ENCODE assay signal across 8 cellular contexts in the genomic region with DNA sequence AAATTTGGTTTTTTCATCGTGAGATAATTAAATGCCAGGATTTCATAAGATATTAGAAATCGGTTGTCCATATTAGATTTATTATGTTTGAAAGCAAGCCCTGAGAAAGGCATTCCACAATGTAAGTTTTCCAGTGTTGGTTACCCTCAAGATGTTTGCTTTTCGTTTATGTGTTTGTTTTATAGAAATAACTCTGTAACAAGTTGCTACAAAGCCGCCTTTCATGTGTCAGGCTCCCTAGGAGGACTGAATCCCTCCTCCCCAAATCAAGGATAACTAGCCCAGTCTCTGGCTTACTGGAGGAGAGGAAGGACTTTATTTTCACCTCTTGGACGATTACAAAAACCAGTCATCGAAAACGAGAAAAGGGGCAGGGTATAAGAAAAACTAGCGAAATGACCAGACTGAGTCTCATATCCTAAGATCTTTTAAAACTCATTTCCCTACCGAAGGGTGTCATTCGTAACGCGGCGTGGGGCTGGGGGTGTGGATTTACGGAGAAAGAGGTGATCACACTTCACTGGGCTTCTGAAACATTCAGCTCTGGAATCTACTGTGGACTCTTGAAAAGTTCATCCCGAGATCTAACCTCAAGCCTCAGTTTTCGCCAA. TPM values are rescaled to one million over a fixed set of nuclear protein-coding genes. Genes with fewer than 3 reads are reported as not detected.
DNase-seq lines count a peak whose midpoint lies in the region; ATAC-seq and TF ChIP-seq lines count a peak whose summit lies in the region.

No MANE protein-coding gene starts in this region.

- peak; percentile 38 for DNase-seq in GM13976 (ENCODE audit: low spot score)
- DNase-seq in H7, result peak; percentile 13
- DNase-seq in SK-MEL-5 (ENCODE audit: low read depth, low spot score), result peak; percentile 13
- DNase-seq in epithelial cell of proximal tubule (ENCODE audit: low read depth), result no peak
- DNase-seq in mucosa of gallbladder (ENCODE audit: low spot score), result no peak

- ATAC-seq in GM19463 (IDR thresholded peaks at IDR 0.05; ENCODE audit: unreplicated experiment) (no peak), GM19328 (IDR thresholded peaks at IDR 0.05; ENCODE audit: unreplicated experiment) (no peak)

- peak overlapping the region; percentile 91 for H2AFZ ChIP-seq in parathyroid adenoma

- H3K36me3 ChIP-seq in H7 (replicated peaks; ENCODE audit: control insufficient read depth, insufficient read depth, low read length) (0 out of 2 replicates have a peak, but pooled peaks cover 1% of the 10 kb centered on the region), parathyroid adenoma (ENCODE audit: control insufficient read depth, insufficient read depth, low read length) (no peaks in the 10 kb centered on the region)

- H3K4me2 ChIP-seq in parathyroid adenoma (ENCODE audit: low read length), result peak overlapping the region; percentile 87

- no peaks in the 10 kb centered on the region for H3K4me1 ChIP-seq in parathyroid adenoma

- TF ChIP-seq CTCF in GM13976 (IDR thresholded peaks at IDR 0.05; ENCODE audit: borderline replicate concordance, control extremely low read depth, extremely low read depth, insufficient read depth, missing control alignments) (no peak), epithelial cell of proximal tubule (conservative IDR thresholded peaks at IDR 0.05; ENCODE audit: low read depth, low read length) (no peak), parathyroid adenoma (IDR thresholded peaks at IDR 0.05) (no peak)

- H3K27me3 ChIP-seq in H7 (ENCODE audit: control insufficient read depth, insufficient read depth, low read length) (no peaks in the 10 kb centered on the region), parathyroid adenoma (ENCODE audit: control insufficient read depth, insufficient read depth, low read length) (no peaks in the 10 kb centered on the region)

- in situ Hi-C loops in GM13976 (cut with MboI; ENCODE audit: low sequenced_read_pairs, unreplicated experiment), result no loop called here
- in situ Hi-C loops in SK-MEL-5 (cut with HindIII; ENCODE audit: low pct_unique_long_range_greater_than_20kb, low sequenced_read_pairs), result no loop called here

- no peaks in the 10 kb centered on the region for H3K9me3 ChIP-seq in parathyroid adenoma (ENCODE audit: control insufficient read depth, low read length)

- H3K4me3 ChIP-seq in H7 (ENCODE audit: insufficient read depth, low read depth, low read length), result peak overlapping the region; percentile 60
- H3K4me3 ChIP-seq in epithelial cell of proximal tubule (ENCODE audit: low read depth, low read length), result peak overlapping the region; percentile 93
- peak overlapping the region; percentile 94 for H3K4me3 ChIP-seq in parathyroid adenoma (ENCODE audit: low read depth, low read length)

- peak overlapping the region; percentile 85 for H3K27ac ChIP-seq in parathyroid adenoma

- peak overlapping the region; percentile 57 for H3K9ac ChIP-seq in parathyroid adenoma

- H3K79me2 ChIP-seq in parathyroid adenoma, result peaks cover 17% of the 10 kb centered on the region

RNA-seq across cellular contexts. Expression of gene PEX13, which starts 1.0 kb away (rescaled TPM):
- 24.2 and 26.3 TPM in 2 replicates for total RNA-seq in H7 (2014; rRNA removed; shearing (Covaris generic))
- total RNA-seq in SK-MEL-5 (2014; rRNA removed; shearing (Covaris generic)), result 30.2 and 30.7 TPM in 2 replicates
- polyA plus RNA-seq in SK-MEL-5 (2015; cell fraction: cytosol; rRNA removed), result 16.9 and 28.6 TPM in 2 replicates
- polyA plus RNA-seq in SK-MEL-5 (2015; cell fraction: nucleus; rRNA removed), result 12.2 and 19.0 TPM in 2 replicates
- total RNA-seq in epithelial cell of proximal tubule (29.6 and 30.3 TPM in 2 replicates), mucosa of gallbladder (36.1 TPM)

RNA-seq across cellular contexts. Expression of gene PUS10, which starts 1.6 kb away (rescaled TPM):
- total RNA-seq in H7 (2014; rRNA removed; shearing (Covaris generic)), result 3.4 and 5.8 TPM in 2 replicates
- total RNA-seq in SK-MEL-5 (2014; rRNA removed; shearing (Covaris generic)), result 5.2 and 6.7 TPM in 2 replicates
- polyA plus RNA-seq in SK-MEL-5 (2015; cell fraction: cytosol; rRNA removed), result 3.1 and 5.7 TPM in 2 replicates
- polyA plus RNA-seq in SK-MEL-5 (2015; cell fraction: nucleus; rRNA removed), result 8.3 and 11.1 TPM in 2 replicates
- total RNA-seq in epithelial cell of proximal tubule, result 2.0 and 4.0 TPM in 2 replicates
- 11.5 TPM for total RNA-seq in mucosa of gallbladder

RNA-seq across cellular contexts. Expression of gene SANBR, which starts 49.2 kb away (rescaled TPM):
- total RNA-seq in H7 (2014; rRNA removed; shearing (Covaris generic)), result 7.3 and 7.5 TPM in 2 replicates
- 6.8 and 9.4 TPM in 2 replicates for total RNA-seq in SK-MEL-5 (2014; rRNA removed; shearing (Covaris generic))
- polyA plus RNA-seq in SK-MEL-5 (2015; cell fraction: cytosol; rRNA removed), result 4.8 and 6.2 TPM in 2 replicates
- polyA plus RNA-seq in SK-MEL-5 (2015; cell fraction: nucleus; rRNA removed), result 12.1 and 32.4 TPM in 2 replicates
- total RNA-seq in epithelial cell of proximal tubule (6.3 and 8.2 TPM in 2 replicates), mucosa of gallbladder (9.4 TPM)

Comparison
In these comparisons a context has a peak if more than half of its experiments do, and no peak if none do; other contexts are left out.
1. DNase-seq: peak in GM13976 (single experiment), H7 (single experiment) and SK-MEL-5 (single experiment); none in epithelial cell of proximal tubule (single experiment) and mucosa of gallbladder (single experiment).
2. Peak in every context shown above with its lines, with median percentiles within 50 percentile points of each other: H3K4me3 ChIP-seq.